ENCODE assay signal across 8 cellular contexts in genomic region chr11:84780689-84781293, GRCh38.
DNase-seq lines count a peak whose midpoint lies in the region; ATAC-seq and TF ChIP-seq lines count a peak whose summit lies in the region.

No MANE protein-coding gene starts in this region.

- H3K4me1 Mint-ChIP-seq in activated CD8-positive, alpha-beta T cell treated with anti-CD3 and anti-CD28 coated beads, Interleukin-2, amount 10 ng/mL, durations not matched to agents 7 days and 5 days (ENCODE audit: low read depth): no peaks in the 10 kb centered on the region
- H3K4me1 Mint-ChIP-seq in stimulated activated naive CD8-positive, alpha-beta T cell treated with anti-CD3 and anti-CD28 coated beads, Interleukin-15, amount 100 ng/mL, for 72 hours: no peaks in the 10 kb centered on the region

- peak; percentile 58; the same call in 2 of the 3 replicates for ATAC-seq in SK-N-SH treated with all-trans-retinoic acid at 6 μM for 48 hours
- ATAC-seq in activated CD8-positive, alpha-beta T cell treated with anti-CD3 and anti-CD28 coated beads, Interleukin-2, amount 10 ng/mL, durations not matched to agents 7 days and 5 days: no peak
- no peak for ATAC-seq in stimulated activated naive CD8-positive, alpha-beta T cell treated with anti-CD3 and anti-CD28 coated beads, Interleukin-15, amount 100 ng/mL, for 72 hours

- no peak overlapping the region for H3K4me3 Mint-ChIP-seq in activated CD8-positive, alpha-beta T cell treated with anti-CD3 and anti-CD28 coated beads, Interleukin-2, amount 10 ng/mL, durations not matched to agents 7 days and 5 days
- H3K4me3 Mint-ChIP-seq in stimulated activated naive CD8-positive, alpha-beta T cell treated with anti-CD3 and anti-CD28 coated beads, Interleukin-15, amount 100 ng/mL, for 72 hours: no peak overlapping the region

- H3K9me3 Mint-ChIP-seq in activated CD8-positive, alpha-beta T cell treated with anti-CD3 and anti-CD28 coated beads, Interleukin-2, amount 10 ng/mL, durations not matched to agents 7 days and 5 days (ENCODE audit: insufficient read depth): peaks cover 15% of the 10 kb centered on the region
- peaks cover 11 to 42% of the 10 kb centered on the region in 2 donors for H3K9me3 Mint-ChIP-seq in stimulated activated naive CD8-positive, alpha-beta T cell treated with anti-CD3 and anti-CD28 coated beads, Interleukin-15, amount 100 ng/mL, for 72 hours

- no peaks in the 10 kb centered on the region for H3K36me3 Mint-ChIP-seq in activated CD8-positive, alpha-beta T cell treated with anti-CD3 and anti-CD28 coated beads, Interleukin-2, amount 10 ng/mL, durations not matched to agents 7 days and 5 days (ENCODE audit: low read depth)

- DNase-seq in ELR (ENCODE audit: low read depth) (peak; percentile 60), HuH-7.5 (ENCODE audit: low spot score) (peak; percentile 4), iPS-NIHi7 (ENCODE audit: extremely low spot score) (peak; percentile 22)
- DNase-seq in NK-92 treated with Interleukin-12 subunit alpha and Interleukin-12 subunit beta, amount 100 ng/mL, for 24 hours (lab: John Stamatoyannopoulos, UW): no peak
- no peak for DNase-seq in activated CD8-positive, alpha-beta T cell treated with anti-CD3 and anti-CD28 coated beads, Interleukin-2, amount 10 ng/mL, durations not matched to agents 7 days and 5 days
- no peak for DNase-seq in stimulated activated naive CD8-positive, alpha-beta T cell treated with anti-CD3 and anti-CD28 coated beads, Interleukin-15, amount 100 ng/mL, for 72 hours
- no peak for DNase-seq in activated CD8-positive, alpha-beta memory T cell treated with anti-CD3 and anti-CD28 coated beads, Interleukin-2, amount 50 U/mL, for 48 hours

- CTCF ChIA-PET in activated CD8-positive, alpha-beta T cell treated with anti-CD3 and anti-CD28 coated beads, Interleukin-2, amount 10 ng/mL, durations not matched to agents 7 days and 5 days (lab: Charles Lee): no interaction called here

- H3K27me3 Mint-ChIP-seq in activated CD8-positive, alpha-beta T cell treated with anti-CD3 and anti-CD28 coated beads, Interleukin-2, amount 10 ng/mL, durations not matched to agents 7 days and 5 days (ENCODE audit: low read depth): no peaks in the 10 kb centered on the region
- H3K27me3 Mint-ChIP-seq in stimulated activated naive CD8-positive, alpha-beta T cell treated with anti-CD3 and anti-CD28 coated beads, Interleukin-15, amount 100 ng/mL, for 72 hours: no peaks in the 10 kb centered on the region

- H3K27ac Mint-ChIP-seq in activated CD8-positive, alpha-beta T cell treated with anti-CD3 and anti-CD28 coated beads, Interleukin-2, amount 10 ng/mL, durations not matched to agents 7 days and 5 days: no peak overlapping the region
- H3K27ac Mint-ChIP-seq in stimulated activated naive CD8-positive, alpha-beta T cell treated with anti-CD3 and anti-CD28 coated beads, Interleukin-15, amount 100 ng/mL, for 72 hours: no peak overlapping the region

- POLR2A ChIA-PET in activated CD8-positive, alpha-beta T cell treated with anti-CD3 and anti-CD28 coated beads, Interleukin-2, amount 10 ng/mL, durations not matched to agents 7 days and 5 days (lab: Charles Lee): no interaction called here

TF ChIP-seq in SK-N-SH treated with all-trans-retinoic acid at 6 μM for 48 hours, 23 proteins besides CTCF, POLR2A, EP300 and RAD21:
- no peak for TF ChIP-seq OSR1 (CRISPR knock-in tag; IDR thresholded peaks at IDR 0.05)
- no peak for TF ChIP-seq SNAI2 (CRISPR knock-in tag; IDR thresholded peaks at IDR 0.05)
- no peak for TF ChIP-seq CSDC2 (CRISPR knock-in tag; IDR thresholded peaks at IDR 0.05)
- TF ChIP-seq ZNF8 (CRISPR knock-in tag; IDR thresholded peaks at IDR 0.05): no peak
- TF ChIP-seq PATZ1 (CRISPR knock-in tag; IDR thresholded peaks at IDR 0.05; ENCODE audit: borderline replicate concordance): no peak
- no peak for TF ChIP-seq ZFP30 (CRISPR knock-in tag; IDR thresholded peaks at IDR 0.05)
- TF ChIP-seq ZNF565 (CRISPR knock-in tag; conservative IDR thresholded peaks at IDR 0.05; ENCODE audit: low read depth): no peak
- TF ChIP-seq ISL1 (CRISPR knock-in tag; IDR thresholded peaks at IDR 0.05): no peak
- TF ChIP-seq CREB5 (CRISPR knock-in tag; IDR thresholded peaks at IDR 0.05; ENCODE audit: low read depth): no peak
- no peak for TF ChIP-seq PPARA (CRISPR knock-in tag; IDR thresholded peaks at IDR 0.05; ENCODE audit: borderline replicate concordance)
- no peak for TF ChIP-seq TOX (CRISPR knock-in tag; IDR thresholded peaks at IDR 0.05; ENCODE audit: borderline replicate concordance)
- no peak for TF ChIP-seq ZC3H10 (CRISPR knock-in tag; IDR thresholded peaks at IDR 0.05)

Comparison
In these comparisons a context has a peak if more than half of its experiments do, and no peak if none do; other contexts are left out.
1. DNase-seq: peak in ELR (single experiment), HuH-7.5 (single experiment) and iPS-NIHi7 (single experiment); none in NK-92 treated with Interleukin-12 subunit alpha and Interleukin-12 subunit beta, amount 100 ng/mL, for 24 hours (single experiment), activated CD8-positive, alpha-beta T cell treated with anti-CD3 and anti-CD28 coated beads, Interleukin-2, amount 10 ng/mL, durations not matched to agents 7 days and 5 days (single experiment), stimulated activated naive CD8-positive, alpha-beta T cell treated with anti-CD3 and anti-CD28 coated beads, Interleukin-15, amount 100 ng/mL, for 72 hours (0 of 2) and activated CD8-positive, alpha-beta memory T cell treated with anti-CD3 and anti-CD28 coated beads, Interleukin-2, amount 50 U/mL, for 48 hours (single experiment).